In genomic region chr5:128844354-128844923, GRCh38 we compare ENCODE assay signal across 9 cellular contexts.
A peak's percentile ranks its signal among the peaks of the same experiment; 100 is the strongest.
DNase-seq lines count a peak whose midpoint lies in the region; ATAC-seq and TF ChIP-seq lines count a peak whose summit lies in the region.
"Had no signal": no experiment of that assay in that cellular context is flagged by ENCODE, and none has a peak within 500 bp of the region (broad histone marks: within the 10 kb centered on the region; RNA-seq: fewer than 3 reads in every experiment).

No MANE protein-coding gene starts in this region.

- H3K27me3 ChIP-seq in GM06990 (replicated peaks; ENCODE audit: control insufficient read depth, insufficient read depth, low read length) = no peaks in the 10 kb centered on the region
- H3K27me3 ChIP-seq in CD4-positive, alpha-beta T cell (ENCODE audit: control insufficient read depth, insufficient read depth, low read length) = no peaks in the 10 kb centered on the region
- H3K27me3 ChIP-seq in WERI-Rb-1 (ENCODE audit: insufficient read depth, low read depth, severe bottlenecking) = no peaks in the 10 kb centered on the region

- peak; percentile 5 for TF ChIP-seq CTCF in GM06990 (IDR thresholded peaks at IDR 0.05; ENCODE audit: insufficient read depth, low read length, poor library complexity, severe bottlenecking)
- TF ChIP-seq CTCF in nephron progenitor cell (IDR thresholded peaks at IDR 0.05) = peak; percentile 43
- TF ChIP-seq CTCF in CD4-positive, alpha-beta T cell (IDR thresholded peaks at IDR 0.05) = no peak
- no peak for TF ChIP-seq CTCF in WERI-Rb-1 (IDR thresholded peaks at IDR 0.05; ENCODE audit: low read depth, low read length)

- no peak overlapping the region for H3K27ac ChIP-seq in CD4-positive, alpha-beta T cell (ENCODE audit: low read depth, low read length)
- H3K27ac ChIP-seq in WERI-Rb-1 = no peak overlapping the region

- intact Hi-C loops in CD4-positive, alpha-beta T cell (cut with DNase I, micrococcal nuclease) = no loop called here

- DNase-seq in GM06990 (ENCODE audit: extremely low read depth, insufficient read length) (no peak), NCI-H1694 (lab: John Stamatoyannopoulos, UW) (peak; percentile 8), dermis blood vessel endothelial cell (peak; percentile 52), nephron progenitor cell (no peak), WERI-Rb-1 (no peak)
- no peak for DNase-seq in stimulated activated naive B cell treated with anti-CD40 and anti-IgM and Interleukin-4, amounts not matched to agents 10 μg/mL and 1 μg/mL and 100 μg/mL, for 72 hours
- DNase-seq in CD4-positive, alpha-beta T cell = no peak
- DNase-seq: islet precursor cell had no signal

- H3K4me3 ChIP-seq in GM06990 (replicated peaks; ENCODE audit: low read depth, low read length) (no peak overlapping the region), WERI-Rb-1 (ENCODE audit: low read depth, low read length) (no peak overlapping the region)

- no peaks in the 10 kb centered on the region for H3K27me3 Mint-ChIP-seq in nephron progenitor cell (ENCODE audit: low read depth, poor library complexity)
- H3K27me3 Mint-ChIP-seq in stimulated activated naive B cell treated with anti-CD40 and anti-IgM and Interleukin-4, amounts not matched to agents 10 μg/mL and 1 μg/mL and 100 μg/mL, for 72 hours = no peaks in the 10 kb centered on the region
- H3K27me3 Mint-ChIP-seq in CD4-positive, alpha-beta T cell = no peaks in the 10 kb centered on the region

- no peaks in the 10 kb centered on the region for H3K9me3 ChIP-seq in CD4-positive, alpha-beta T cell (ENCODE audit: control insufficient read depth, low read length)
- H3K9me3 ChIP-seq in WERI-Rb-1 (ENCODE audit: severe bottlenecking) = no peaks in the 10 kb centered on the region

- POLR2A ChIA-PET in CD4-positive, alpha-beta T cell (lab: Charles Lee) = no interaction called here

- H3K4me3 Mint-ChIP-seq in nephron progenitor cell = no peak overlapping the region
- no peak overlapping the region for H3K4me3 Mint-ChIP-seq in stimulated activated naive B cell treated with anti-CD40 and anti-IgM and Interleukin-4, amounts not matched to agents 10 μg/mL and 1 μg/mL and 100 μg/mL, for 72 hours
- no peak overlapping the region for H3K4me3 Mint-ChIP-seq in CD4-positive, alpha-beta T cell

- ATAC-seq in stimulated activated naive B cell treated with anti-CD40 and anti-IgM and Interleukin-4, amounts not matched to agents 10 μg/mL and 1 μg/mL and 100 μg/mL, for 72 hours (replicated peaks) = no peak
- no peak for ATAC-seq in CD4-positive, alpha-beta T cell (ENCODE audit: poor library complexity)
- no peak for ATAC-seq in GM19395 (IDR thresholded peaks at IDR 0.05; ENCODE audit: unreplicated experiment)

- peaks cover 14% of the 10 kb centered on the region for H3K36me3 Mint-ChIP-seq in nephron progenitor cell (ENCODE audit: low read depth)
- H3K36me3 Mint-ChIP-seq in stimulated activated naive B cell treated with anti-CD40 and anti-IgM and Interleukin-4, amounts not matched to agents 10 μg/mL and 1 μg/mL and 100 μg/mL, for 72 hours = no peaks in the 10 kb centered on the region
- H3K36me3 Mint-ChIP-seq in CD4-positive, alpha-beta T cell (ENCODE audit: low read depth) = no peaks in the 10 kb centered on the region

- H3K4me1 Mint-ChIP-seq in nephron progenitor cell = no peaks in the 10 kb centered on the region
- no peaks in the 10 kb centered on the region for H3K4me1 Mint-ChIP-seq in stimulated activated naive B cell treated with anti-CD40 and anti-IgM and Interleukin-4, amounts not matched to agents 10 μg/mL and 1 μg/mL and 100 μg/mL, for 72 hours
- H3K4me1 Mint-ChIP-seq in CD4-positive, alpha-beta T cell (ENCODE audit: low read depth) = no peaks in the 10 kb centered on the region

- CTCF ChIA-PET in CD4-positive, alpha-beta T cell (lab: Charles Lee) = no interaction called here

- no peak overlapping the region for H3K27ac Mint-ChIP-seq in nephron progenitor cell
- H3K27ac Mint-ChIP-seq in stimulated activated naive B cell treated with anti-CD40 and anti-IgM and Interleukin-4, amounts not matched to agents 10 μg/mL and 1 μg/mL and 100 μg/mL, for 72 hours = no peak overlapping the region
- H3K27ac Mint-ChIP-seq in CD4-positive, alpha-beta T cell = no peak overlapping the region

- no peaks in the 10 kb centered on the region for H3K36me3 ChIP-seq in GM06990 (ENCODE audit: control insufficient read depth, insufficient read depth, low read length)
- no peaks in the 10 kb centered on the region for H3K36me3 ChIP-seq in WERI-Rb-1

- peaks cover 25% of the 10 kb centered on the region for H3K9me3 Mint-ChIP-seq in nephron progenitor cell
- H3K9me3 Mint-ChIP-seq in stimulated activated naive B cell treated with anti-CD40 and anti-IgM and Interleukin-4, amounts not matched to agents 10 μg/mL and 1 μg/mL and 100 μg/mL, for 72 hours = peaks cover 10 to 15% of the 10 kb centered on the region in 2 donors
- peaks cover 7% of the 10 kb centered on the region for H3K9me3 Mint-ChIP-seq in CD4-positive, alpha-beta T cell

Comparison
In these comparisons a context has a peak if more than half of its experiments do, and no peak if none do; other contexts are left out.
1. DNase-seq: peak in NCI-H1694 (single experiment) and dermis blood vessel endothelial cell (single experiment); none in GM06990 (single experiment), nephron progenitor cell (single experiment), stimulated activated naive B cell treated with anti-CD40 and anti-IgM and Interleukin-4, amounts not matched to agents 10 μg/mL and 1 μg/mL and 100 μg/mL, for 72 hours (single experiment), CD4-positive, alpha-beta T cell (0 of 10) and WERI-Rb-1 (single experiment).
2. CTCF ChIP-seq: peak in GM06990 (single experiment) and nephron progenitor cell (single experiment); none in CD4-positive, alpha-beta T cell (single experiment) and WERI-Rb-1 (single experiment).